ENCODE assay signal across 11 cellular contexts in the genomic region with DNA sequence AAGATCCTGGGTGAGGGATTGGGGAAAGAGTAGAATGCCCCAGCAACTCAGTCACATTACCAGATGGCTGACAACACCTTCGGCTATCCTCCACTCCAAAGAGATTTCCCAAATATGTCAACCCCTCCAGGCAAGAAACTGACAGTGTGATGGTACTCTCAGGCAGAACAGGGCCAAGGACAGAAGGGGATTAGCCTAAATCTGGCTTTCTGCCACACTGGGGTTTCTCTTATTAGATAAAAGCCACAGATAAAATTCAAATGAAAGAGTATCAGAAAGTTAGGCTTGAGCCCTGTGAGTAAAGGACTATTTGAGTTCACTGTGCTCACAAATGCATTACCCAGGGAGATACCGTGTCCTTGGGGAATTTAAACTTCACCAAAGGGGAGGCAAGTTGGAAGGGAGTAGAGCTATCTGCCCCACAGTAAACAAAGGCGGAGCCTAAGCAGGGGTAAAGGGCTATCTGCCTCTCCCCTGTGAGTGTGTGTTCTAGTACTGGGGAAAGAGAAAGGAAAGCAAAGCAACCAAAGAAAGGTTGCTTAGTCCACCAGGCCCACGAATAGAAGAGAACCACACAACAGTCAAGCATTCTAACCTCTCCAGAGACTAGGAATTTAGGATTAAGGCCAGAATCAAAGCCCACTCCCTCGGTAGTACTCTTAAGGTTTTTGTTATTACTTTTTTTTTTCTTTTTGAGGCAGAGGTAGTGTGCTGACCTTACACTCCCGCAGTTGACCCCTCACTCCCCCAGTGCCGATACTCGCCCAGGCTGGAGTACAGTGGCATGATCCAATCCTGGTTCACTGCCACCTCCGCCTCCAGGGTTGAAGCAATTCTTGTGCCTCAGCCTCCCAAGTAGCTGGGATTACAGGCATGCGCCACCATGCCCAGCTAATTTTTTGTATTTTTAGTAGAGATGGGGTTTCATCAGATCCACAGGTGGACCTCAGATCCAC. TPM values are rescaled to one million over a fixed set of nuclear protein-coding genes. Genes with fewer than 3 reads are reported as not detected.
DNase-seq lines count a peak whose midpoint lies in the region; ATAC-seq and TF ChIP-seq lines count a peak whose summit lies in the region.
"Had no signal": no experiment of that assay in that cellular context is flagged by ENCODE, and none has a peak within 500 bp of the region (broad histone marks: within the 10 kb centered on the region; RNA-seq: fewer than 3 reads in every experiment).

No MANE protein-coding gene starts in this region.

- ATAC-seq in left ventricle myocardium superior (no peak), lower lobe of right lung (no peak)
- ATAC-seq: HCT116 had no signal

- H3K4me1 ChIP-seq in left ventricle myocardium inferior = peaks cover 85% of the 10 kb centered on the region
- H3K4me1 ChIP-seq in lower lobe of right lung = peaks cover 74% of the 10 kb centered on the region

- H3K36me3 ChIP-seq in left ventricle myocardium inferior (peaks cover 18% of the 10 kb centered on the region), lower lobe of right lung (peaks cover 46% of the 10 kb centered on the region)

- no peak for DNase-seq in left ventricle myocardium inferior
- no peak for DNase-seq in left ventricle myocardium superior
- DNase-seq in amniotic epithelial cell (ENCODE audit: low read depth) = peak; percentile 54
- no peak for DNase-seq in lower lobe of right lung
- no peak for DNase-seq in cerebellar cortex (ENCODE audit: low spot score)
- DNase-seq in DMS53 treated with DMSO at 0.1 percent for 48 hours (lab: John Stamatoyannopoulos, UW; ENCODE audit: unreplicated experiment) = no peak
- DNase-seq in superior temporal gyrus (ENCODE audit: extremely low spot score) = no peak
- no peak for DNase-seq in NCI-H345 (lab: John Stamatoyannopoulos, UW)
- DNase-seq: NCI-H187 treated with DMSO at 0.1 percent for 48 hours had no signal

- H3K27ac ChIP-seq in left ventricle myocardium inferior (replicated peaks) = peak overlapping the region; percentile 64
- H3K27ac ChIP-seq in lower lobe of right lung = peak overlapping the region; percentile 56

- H3K4me3 ChIP-seq in left ventricle myocardium inferior (peak overlapping the region; percentile 12), lower lobe of right lung (peak overlapping the region; percentile 13)

- H3K27me3 ChIP-seq in left ventricle myocardium inferior (ENCODE audit: low read depth) (no peaks in the 10 kb centered on the region), lower lobe of right lung (ENCODE audit: low read depth) (no peaks in the 10 kb centered on the region)

- no peaks in the 10 kb centered on the region for H3K9me3 ChIP-seq in left ventricle myocardium inferior (replicated peaks)
- H3K9me3 ChIP-seq in lower lobe of right lung = no peaks in the 10 kb centered on the region

- TF ChIP-seq CTCF in left ventricle myocardium inferior (IDR thresholded peaks at IDR 0.05; ENCODE audit: borderline replicate concordance) = no peak
- no peak for TF ChIP-seq CTCF in lower lobe of right lung (IDR thresholded peaks at IDR 0.05)

- intact Hi-C loops in left ventricle myocardium inferior (cut with micrococcal nuclease) = no loop called here
- intact Hi-C loops in left ventricle myocardium superior (cut with micrococcal nuclease) = no loop called here
- intact Hi-C loops in lower lobe of right lung (cut with DNase I) = no loop called here

RNA-seq across cellular contexts. Expression of a gene that starts 12.8 kb away (rescaled TPM):
- total RNA-seq in left ventricle myocardium inferior (161 TPM), left ventricle myocardium superior (77.1 TPM), lower lobe of right lung (334 TPM)

RNA-seq across cellular contexts. Expression of a gene that starts 24.3 kb away (rescaled TPM):
- total RNA-seq in left ventricle myocardium inferior (0.30 TPM), left ventricle myocardium superior (0.27 TPM), lower lobe of right lung (1.7 TPM)
- total RNA-seq: Daoy had no signal

RNA-seq across cellular contexts. Expression of a gene that starts 27.0 kb away (rescaled TPM):
- total RNA-seq in left ventricle myocardium inferior = not detected
- not detected for total RNA-seq in left ventricle myocardium superior
- 2.8 TPM for total RNA-seq in lower lobe of right lung
- total RNA-seq: Daoy had no signal

RNA-seq across cellular contexts. Expression of a gene that starts 41.6 kb away (rescaled TPM):
- 101 TPM for total RNA-seq in left ventricle myocardium inferior
- total RNA-seq in left ventricle myocardium superior = 95.6 TPM
- total RNA-seq in lower lobe of right lung = 142 TPM
